In the genomic region with DNA sequence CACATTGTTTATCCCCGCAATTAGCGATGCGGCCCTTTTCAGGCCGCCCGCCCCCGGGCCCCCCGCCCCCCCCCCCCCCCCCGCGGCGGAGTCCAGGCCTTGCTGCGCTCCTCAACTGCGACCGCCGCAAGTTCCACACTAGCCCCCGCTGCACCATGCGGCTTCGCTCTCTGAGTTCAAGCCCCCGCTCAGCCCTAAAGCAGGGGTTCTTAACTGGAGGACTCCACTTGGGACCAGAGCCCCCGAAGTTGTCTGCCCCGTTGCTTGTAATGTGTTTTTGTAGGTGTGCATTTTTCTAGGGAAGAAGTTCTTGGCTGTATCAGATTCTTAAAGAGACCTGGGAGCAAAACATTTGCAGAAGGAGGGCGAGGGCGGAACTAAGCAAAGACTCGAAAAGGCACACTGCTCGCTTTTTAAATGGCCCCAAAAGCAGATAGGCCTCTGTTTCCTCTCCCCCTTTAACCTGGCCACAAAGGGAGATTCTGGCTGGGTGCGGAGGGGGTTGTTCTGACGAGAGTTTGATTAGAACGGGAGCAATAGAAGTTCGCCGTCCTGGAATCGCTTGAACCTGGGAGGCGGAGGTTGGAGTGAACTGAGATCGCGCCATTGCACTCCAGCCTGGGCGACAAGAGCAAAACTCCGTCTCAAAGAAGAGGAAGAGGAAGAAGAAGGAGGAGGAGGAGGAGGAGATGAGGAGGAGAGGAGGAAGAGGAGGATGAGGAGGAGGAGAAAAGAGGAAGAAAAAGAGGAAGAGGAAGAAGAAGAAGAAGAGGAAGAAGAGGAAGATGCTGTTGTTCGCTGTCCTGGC, we compare ENCODE assay signal across 9 cellular contexts. TPM values are rescaled to one million over a fixed set of nuclear protein-coding genes. Genes with fewer than 3 reads are reported as not detected.
DNase-seq lines count a peak whose midpoint lies in the region; ATAC-seq and TF ChIP-seq lines count a peak whose summit lies in the region.
"Had no signal": no experiment of that assay in that cellular context is flagged by ENCODE, and none has a peak within 500 bp of the region (broad histone marks: within the 10 kb centered on the region; RNA-seq: fewer than 3 reads in every experiment).

No MANE protein-coding gene starts in this region.

- H3K4me3 ChIP-seq in skeletal muscle cell (ENCODE audit: low read depth, low read length), result peak overlapping the region; percentile 34

- H3K27me3 Mint-ChIP-seq in activated CD4-positive, alpha-beta T cell treated with anti-CD3 and anti-CD28 coated beads, Interleukin-2, amount 10 ng/mL, durations not matched to agents 24 days and 14 days, result peaks cover 77% of the 10 kb centered on the region
- H3K27me3 Mint-ChIP-seq in glutamatergic neuron (ENCODE audit: unreplicated experiment), result peaks cover 51% of the 10 kb centered on the region

- peaks cover 16% of the 10 kb centered on the region for H3K4me1 Mint-ChIP-seq in activated CD4-positive, alpha-beta T cell treated with anti-CD3 and anti-CD28 coated beads, Interleukin-2, amount 10 ng/mL, durations not matched to agents 24 days and 14 days
- peaks cover 27% of the 10 kb centered on the region for H3K4me1 Mint-ChIP-seq in glutamatergic neuron (ENCODE audit: low read depth, unreplicated experiment)

- H3K9me3 Mint-ChIP-seq in activated CD4-positive, alpha-beta T cell treated with anti-CD3 and anti-CD28 coated beads, Interleukin-2, amount 10 ng/mL, durations not matched to agents 24 days and 14 days, result no peaks in the 10 kb centered on the region
- H3K9me3 Mint-ChIP-seq in glutamatergic neuron (ENCODE audit: unreplicated experiment), result peaks cover 7% of the 10 kb centered on the region

- peak overlapping the region; percentile 15 for H3K4me3 Mint-ChIP-seq in activated CD4-positive, alpha-beta T cell treated with anti-CD3 and anti-CD28 coated beads, Interleukin-2, amount 10 ng/mL, durations not matched to agents 24 days and 14 days
- H3K4me3 Mint-ChIP-seq in glutamatergic neuron (ENCODE audit: unreplicated experiment), result peak overlapping the region; percentile 16

- no peak for ATAC-seq in HG03520 (IDR thresholded peaks at IDR 0.05; ENCODE audit: unreplicated experiment)
- no peak for ATAC-seq in omental fat pad (ENCODE audit: low FRiP score)
- no peak for ATAC-seq in GM18909 (IDR thresholded peaks at IDR 0.05; ENCODE audit: poor library complexity, unreplicated experiment)

- H3K27ac Mint-ChIP-seq in activated CD4-positive, alpha-beta T cell treated with anti-CD3 and anti-CD28 coated beads, Interleukin-2, amount 10 ng/mL, durations not matched to agents 24 days and 14 days, result peak overlapping the region; percentile 79
- peak overlapping the region; percentile 20 for H3K27ac Mint-ChIP-seq in glutamatergic neuron (ENCODE audit: unreplicated experiment)

- DNase-seq in activated CD4-positive, alpha-beta T cell treated with anti-CD3 and anti-CD28 coated beads, Interleukin-2, amount 10 ng/mL, durations not matched to agents 24 days and 14 days, result no peak
- DNase-seq in activated CD4-positive, alpha-beta T cell treated with anti-CD3 and anti-CD28 coated beads for 48 hours, result no peak
- DNase-seq in MV-4-11 (lab: John Stamatoyannopoulos, UW), result peak; percentile 0
- DNase-seq in glutamatergic neuron, result peak; percentile 9
- DNase-seq in skeletal muscle cell (ENCODE audit: low read depth), result no peak
- no peak for DNase-seq in omental fat pad (ENCODE audit: low spot score)
- DNase-seq: GDM1 had no signal

- intact Hi-C loops in activated CD4-positive, alpha-beta T cell treated with anti-CD3 and anti-CD28 coated beads, Interleukin-2, amount 10 ng/mL, durations not matched to agents 24 days and 14 days (cut with micrococcal nuclease), result loop anchor here (2.0 kb wide), 1 partner anchor 368 kb away; no protein-coding TSS in a partner anchor

- TF ChIP-seq CTCF in glutamatergic neuron (IDR thresholded peaks at IDR 0.05; ENCODE audit: partially characterized antibody, unreplicated experiment), result no peak
- no peak for TF ChIP-seq CTCF in omental fat pad (IDR thresholded peaks at IDR 0.05)

- H3K36me3 Mint-ChIP-seq in activated CD4-positive, alpha-beta T cell treated with anti-CD3 and anti-CD28 coated beads, Interleukin-2, amount 10 ng/mL, durations not matched to agents 24 days and 14 days (ENCODE audit: low read depth), result peaks cover 9% of the 10 kb centered on the region
- no peaks in the 10 kb centered on the region for H3K36me3 Mint-ChIP-seq in glutamatergic neuron (ENCODE audit: unreplicated experiment)

RNA-seq across cellular contexts. Expression of gene MSX1, which starts 2.3 kb away (rescaled TPM):
- not detected in 2 replicates for total RNA-seq in activated CD4-positive, alpha-beta T cell treated with anti-CD3 and anti-CD28 coated beads, Interleukin-2, amount 10 ng/mL, durations not matched to agents 24 days and 14 days
- total RNA-seq in glutamatergic neuron (ENCODE audit: unreplicated experiment) (0.22 TPM), omental fat pad (10 to 100 TPM in 3 of 4 donors, 1 to 10 TPM in 1; 9.7 to 20.5 (median 14.2) TPM)

Comparison
In these comparisons a context has a peak if more than half of its experiments do, and no peak if none do; other contexts are left out.
1. DNase-seq: peak in MV-4-11 (single experiment) and glutamatergic neuron (single experiment); none in activated CD4-positive, alpha-beta T cell treated with anti-CD3 and anti-CD28 coated beads, Interleukin-2, amount 10 ng/mL, durations not matched to agents 24 days and 14 days (single experiment), activated CD4-positive, alpha-beta T cell treated with anti-CD3 and anti-CD28 coated beads for 48 hours (single experiment), skeletal muscle cell (single experiment) and omental fat pad (single experiment).